In the genomic region with DNA sequence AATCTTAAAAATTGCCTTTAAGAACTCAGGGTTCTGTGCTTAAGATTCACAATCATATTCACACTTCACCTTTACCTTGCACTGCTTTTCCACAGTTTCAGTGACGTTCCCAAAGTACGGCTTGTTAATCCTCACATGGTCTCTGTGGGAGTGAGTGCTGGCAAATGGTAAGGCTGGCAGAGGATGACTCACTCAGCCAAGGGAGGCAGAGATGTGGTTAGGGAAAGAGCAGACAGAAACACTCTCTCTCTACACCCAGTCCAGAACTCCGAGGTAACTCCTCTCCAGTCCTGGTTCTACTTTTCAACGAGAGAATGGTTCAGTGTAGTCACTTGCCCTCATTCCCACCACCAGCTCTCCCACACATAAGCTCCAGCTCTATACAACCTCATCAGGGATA, we compare ENCODE assay signal across 10 cellular contexts. TPM values are rescaled to one million over a fixed set of nuclear protein-coding genes. Genes with fewer than 3 reads are reported as not detected.
DNase-seq lines count a peak whose midpoint lies in the region; ATAC-seq and TF ChIP-seq lines count a peak whose summit lies in the region.
"Had no signal": no experiment of that assay in that cellular context is flagged by ENCODE, and none has a peak within 500 bp of the region (broad histone marks: within the 10 kb centered on the region; RNA-seq: fewer than 3 reads in every experiment).

No MANE protein-coding gene starts in this region.

- H3K36me3 Mint-ChIP-seq in CD4-positive, alpha-beta memory T cell, result peaks cover 69 to 88% of the 10 kb centered on the region in 2 donors
- H3K36me3 Mint-ChIP-seq in CD14-positive monocyte, result no peaks in the 10 kb centered on the region

- CTCF ChIA-PET in CD4-positive, alpha-beta memory T cell (lab: Charles Lee; ENCODE audit: partially characterized antibody), result interaction anchor here (1.3 to 6.2 kb wide), 7 partner anchors 28 to 168 kb away, joined by 3 to 59 read pairs (median 8); partner anchors contain the start of genes FAM98B and RASGRP1

- POLR2A ChIA-PET in CD4-positive, alpha-beta memory T cell (lab: Charles Lee; ENCODE audit: partially characterized antibody), result interaction anchor here (1.2 to 4.4 kb wide), 4 partner anchors 13 to 153 kb away, joined by 3 to 23 read pairs (median 10); partner anchors contain the start of gene RASGRP1

- no peak overlapping the region for H3K4me3 ChIP-seq in CD4-positive, alpha-beta memory T cell (ENCODE audit: low read length in 2 of 2)
- H3K4me3 ChIP-seq in MG63 (no peak overlapping the region), astrocyte of the spinal cord (ENCODE audit: low read depth, low read length) (no peak overlapping the region), left lung (no peak overlapping the region), WERI-Rb-1 (ENCODE audit: low read depth, low read length) (no peak overlapping the region)
- H3K4me3 ChIP-seq: vagina had no signal

- peak; percentile 39 for ATAC-seq in left lung
- ATAC-seq in GM19463 (IDR thresholded peaks at IDR 0.05; ENCODE audit: unreplicated experiment), result no peak

- peak overlapping the region; percentile 2 to 90 (median 88) for H3K27ac Mint-ChIP-seq in CD4-positive, alpha-beta memory T cell
- H3K27ac Mint-ChIP-seq in CD14-positive monocyte, result no peak overlapping the region

- peaks cover 51% of the 10 kb centered on the region for H3K36me3 ChIP-seq in CD4-positive, alpha-beta memory T cell (ENCODE audit: insufficient read depth, low read length)
- no peaks in the 10 kb centered on the region for H3K36me3 ChIP-seq in MG63
- no peaks in the 10 kb centered on the region for H3K36me3 ChIP-seq in left lung
- H3K36me3 ChIP-seq in WERI-Rb-1, result no peaks in the 10 kb centered on the region
- H3K36me3 ChIP-seq: vagina had no signal

- peak overlapping the region in 6 of 8 donors; percentile 34 to 80 (median 47) for H3K4me3 Mint-ChIP-seq in CD4-positive, alpha-beta memory T cell
- H3K4me3 Mint-ChIP-seq in CD14-positive monocyte, result no peak overlapping the region

- H3K27ac ChIP-seq in CD4-positive, alpha-beta memory T cell (ENCODE audit: low read depth, low read length), result peak overlapping the region; percentile 5
- no peak overlapping the region for H3K27ac ChIP-seq in left lung
- H3K27ac ChIP-seq in WERI-Rb-1, result no peak overlapping the region
- H3K27ac ChIP-seq: vagina had no signal

- intact Hi-C loops in CD4-positive, alpha-beta memory T cell (cut with micrococcal nuclease), result loop anchor here (2.0 kb wide), 1 partner anchor 13 kb away; no protein-coding TSS in a partner anchor
- intact Hi-C loops in left lung (cut with DNase I) (no loop called here), CD14-positive monocyte (cut with micrococcal nuclease) (no loop called here)

- H3K27me3 ChIP-seq in CD4-positive, alpha-beta memory T cell (ENCODE audit: insufficient read depth, low read length), result no peaks in the 10 kb centered on the region
- H3K27me3 ChIP-seq in MG63, result no peaks in the 10 kb centered on the region
- no peaks in the 10 kb centered on the region for H3K27me3 ChIP-seq in left lung
- peaks cover 43% of the 10 kb centered on the region for H3K27me3 ChIP-seq in WERI-Rb-1 (ENCODE audit: insufficient read depth, low read depth, severe bottlenecking)
- H3K27me3 ChIP-seq: vagina had no signal

- no peak for DNase-seq in CD4-positive, alpha-beta memory T cell
- peak; percentile 60 for DNase-seq in MG63
- peak; percentile 36 for DNase-seq in astrocyte of the spinal cord (ENCODE audit: low read depth, low spot score)
- no peak for DNase-seq in left lung
- DNase-seq in stimulated activated CD4-positive, alpha-beta T cell treated with anti-CD3 and anti-CD28 coated beads, Interleukin-2, amount 100 ng/mL, for 24 hours, result no peak
- DNase-seq in WERI-Rb-1, result no peak
- no peak for DNase-seq in CD14-positive monocyte (ENCODE audit: low spot score)
- DNase-seq: stimulated activated CD4-positive, alpha-beta T cell treated with anti-CD3 and anti-CD28 coated beads, Interleukin-4, amount 100 ng/mL, for 24 hours had no signal

- H3K4me1 Mint-ChIP-seq in CD4-positive, alpha-beta memory T cell, result peaks cover 72 to 99% (median 85%) of the 10 kb centered on the region in 4 donors
- no peaks in the 10 kb centered on the region for H3K4me1 Mint-ChIP-seq in CD14-positive monocyte

- in situ Hi-C loops in astrocyte of the spinal cord (cut with HindIII; ENCODE audit: low sequenced_read_pairs), result no loop called here

- no peaks in the 10 kb centered on the region for H3K9me3 ChIP-seq in CD4-positive, alpha-beta memory T cell (ENCODE audit: control insufficient read depth in 1 of 2, low read length in 2 of 2)
- H3K9me3 ChIP-seq in MG63 (no peaks in the 10 kb centered on the region), left lung (no peaks in the 10 kb centered on the region), WERI-Rb-1 (ENCODE audit: severe bottlenecking) (no peaks in the 10 kb centered on the region)
- H3K9me3 ChIP-seq: vagina had no signal

- H3K9me3 Mint-ChIP-seq in CD4-positive, alpha-beta memory T cell, result no peaks in the 10 kb centered on the region
- peaks cover 0 to 2% (median 0%) of the 10 kb centered on the region in 7 donors for H3K9me3 Mint-ChIP-seq in CD14-positive monocyte

- H3K4me1 ChIP-seq in CD4-positive, alpha-beta memory T cell (ENCODE audit: insufficient read depth, low read length), result peaks cover 90% of the 10 kb centered on the region
- no peaks in the 10 kb centered on the region for H3K4me1 ChIP-seq in left lung
- H3K4me1 ChIP-seq: vagina had no signal

- H3K27me3 Mint-ChIP-seq in CD4-positive, alpha-beta memory T cell, result no peaks in the 10 kb centered on the region
- H3K27me3 Mint-ChIP-seq in CD14-positive monocyte (ENCODE audit: low read depth in 3 of 3), result peaks cover 0 to 3% (median 0%) of the 10 kb centered on the region in 3 donors

- TF ChIP-seq CTCF in astrocyte of the spinal cord (IDR thresholded peaks at IDR 0.05; ENCODE audit: low read depth, low read length) (no peak), left lung (IDR thresholded peaks at IDR 0.05) (no peak), WERI-Rb-1 (IDR thresholded peaks at IDR 0.05; ENCODE audit: low read depth, low read length) (no peak), CD14-positive monocyte (IDR thresholded peaks at IDR 0.05) (no peak)

RNA-seq across cellular contexts. Expression of gene RASGRP1, which starts 33.1 kb away (rescaled TPM):
- 100 to 1,000 TPM; 123 to 125 TPM for total RNA-seq in CD4-positive, alpha-beta memory T cell
- polyA plus RNA-seq in CD4-positive, alpha-beta memory T cell, result 10 to 100 TPM; 47.8 to 85.9 TPM
- not detected in 2 replicates for total RNA-seq in MG63 (2014; rRNA removed; shearing (Covaris generic); ENCODE audit: low replicate concordance)
- total RNA-seq in left lung, result 10 to 100 TPM in 1 of 2 donors, 1 to 10 TPM in 1; 3.3 to 19.2 TPM
- under 1 TPM; 0.13 to 0.38 TPM for polyA plus RNA-seq in CD14-positive monocyte

Comparison
In these comparisons a context has a peak if more than half of its experiments do, and no peak if none do; other contexts are left out.
1. DNase-seq: peak in MG63 (single experiment) and astrocyte of the spinal cord (single experiment); none in CD4-positive, alpha-beta memory T cell (0 of 5), left lung (0 of 2), stimulated activated CD4-positive, alpha-beta T cell treated with anti-CD3 and anti-CD28 coated beads, Interleukin-2, amount 100 ng/mL, for 24 hours (0 of 2), WERI-Rb-1 (single experiment) and CD14-positive monocyte (single experiment).
2. H3K27ac Mint-ChIP-seq: peak in CD4-positive, alpha-beta memory T cell (7 of 7); none in CD14-positive monocyte (0 of 7).
3. H3K4me3 Mint-ChIP-seq: peak in CD4-positive, alpha-beta memory T cell (6 of 8); none in CD14-positive monocyte (0 of 2).
4. RNA of gene RASGRP1, which starts 33.1 kb away (total RNA-seq): 123 to 125 TPM in CD4-positive, alpha-beta memory T cell; 3.3 to 19.2 TPM in left lung and not detected in MG63; every median in the first group is over 4 times any median in the second.